In the genomic region with DNA sequence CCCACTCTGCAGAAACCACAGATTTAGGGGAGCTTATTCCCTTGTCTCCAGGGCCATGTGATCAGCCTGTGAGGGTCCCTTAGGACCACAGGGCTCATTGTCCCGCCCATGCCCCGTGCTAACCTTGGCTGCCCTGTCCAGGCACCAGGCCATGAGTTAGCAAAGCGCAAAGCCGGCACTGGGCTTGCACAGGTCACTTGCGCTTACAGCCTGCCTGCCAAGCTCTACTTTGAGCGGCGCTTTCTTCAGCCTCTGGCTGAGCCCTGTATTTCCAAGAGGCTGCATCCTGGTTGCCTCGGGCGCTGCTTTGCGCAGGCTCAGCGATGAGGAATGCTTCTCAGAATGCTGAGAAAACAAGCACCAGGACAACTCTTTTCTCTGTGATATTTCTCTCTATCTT, we compare ENCODE assay signal across 13 cellular contexts.
DNase-seq lines count a peak whose midpoint lies in the region; ATAC-seq and TF ChIP-seq lines count a peak whose summit lies in the region.
"Had no signal": no experiment of that assay in that cellular context is flagged by ENCODE, and none has a peak within 500 bp of the region (broad histone marks: within the 10 kb centered on the region; RNA-seq: fewer than 3 reads in every experiment).

No MANE protein-coding gene starts in this region.

- no peak for ATAC-seq in CD4-positive, alpha-beta T cell (ENCODE audit: poor library complexity)

- H3K4me3 ChIP-seq in A673 (ENCODE audit: low read depth, low read length, poor library complexity, severe bottlenecking) (no peak overlapping the region), fibroblast of mammary gland (ENCODE audit: control insufficient read depth, low read depth, low read length) (peak overlapping the region; percentile 30)
- H3K4me3 ChIP-seq: thyroid gland had no signal

- H3K4me1 Mint-ChIP-seq in mesothelial cell of epicardium: peaks cover 13% of the 10 kb centered on the region
- no peaks in the 10 kb centered on the region for H3K4me1 Mint-ChIP-seq in CD4-positive, alpha-beta T cell (ENCODE audit: low read depth)

- peaks cover 27% of the 10 kb centered on the region for H3K4me1 ChIP-seq in A673 (ENCODE audit: insufficient read depth, low read length, poor library complexity, severe bottlenecking)
- H3K4me1 ChIP-seq: thyroid gland had no signal

- H3K4me3 Mint-ChIP-seq in mesothelial cell of epicardium: peak overlapping the region; percentile 57
- H3K4me3 Mint-ChIP-seq in CD4-positive, alpha-beta T cell: no peak overlapping the region
- H3K4me3 Mint-ChIP-seq: activated B cell treated with CpG ODN at 0.5 μM for 24 hours had no signal

- no peaks in the 10 kb centered on the region for H3K27me3 ChIP-seq in A673 (replicated peaks; ENCODE audit: insufficient read depth, low read depth, low read length, poor library complexity)
- H3K27me3 ChIP-seq in CD4-positive, alpha-beta T cell (ENCODE audit: control insufficient read depth, insufficient read depth, low read length): no peaks in the 10 kb centered on the region
- H3K27me3 ChIP-seq: thyroid gland had no signal

- no peaks in the 10 kb centered on the region for H3K9me3 ChIP-seq in A673 (ENCODE audit: low read depth, low read length, poor library complexity, severe bottlenecking)
- no peaks in the 10 kb centered on the region for H3K9me3 ChIP-seq in CD4-positive, alpha-beta T cell (ENCODE audit: control insufficient read depth, low read length)
- H3K9me3 ChIP-seq: thyroid gland had no signal

- H3K36me3 ChIP-seq in A673 (ENCODE audit: insufficient read depth, low read length, poor library complexity, severe bottlenecking): no peaks in the 10 kb centered on the region
- H3K36me3 ChIP-seq: thyroid gland had no signal

- intact Hi-C loops in A673 (cut with micrococcal nuclease; ENCODE audit: unreplicated experiment): no loop called here
- intact Hi-C loops in CD4-positive, alpha-beta T cell (cut with DNase I, micrococcal nuclease): no loop called here

- H3K36me3 Mint-ChIP-seq in mesothelial cell of epicardium: no peaks in the 10 kb centered on the region
- H3K36me3 Mint-ChIP-seq in CD4-positive, alpha-beta T cell (ENCODE audit: low read depth): no peaks in the 10 kb centered on the region

- POLR2A ChIA-PET in A673 (lab: Charles Lee; ENCODE audit: low non-redundant PET): no interaction called here
- POLR2A ChIA-PET in CD4-positive, alpha-beta T cell (lab: Charles Lee): no interaction called here

- no TSS peak for BruUV-seq in A673 (replicated peaks; lab: Mats Ljungman, UMichigan)

- no peak for TF ChIP-seq CTCF in A673 (conservative IDR thresholded peaks at IDR 0.05; ENCODE audit: low read depth, low read length)
- no peak for TF ChIP-seq CTCF in fibroblast of mammary gland (conservative IDR thresholded peaks at IDR 0.05; ENCODE audit: control insufficient read depth, insufficient read depth, low read depth, low read length)
- TF ChIP-seq CTCF in mesothelial cell of epicardium (IDR thresholded peaks at IDR 0.05; ENCODE audit: unreplicated experiment): no peak
- TF ChIP-seq CTCF in CD4-positive, alpha-beta T cell (IDR thresholded peaks at IDR 0.05): no peak

- no peaks in the 10 kb centered on the region for H3K27me3 Mint-ChIP-seq in mesothelial cell of epicardium (ENCODE audit: low read depth)
- H3K27me3 Mint-ChIP-seq in CD4-positive, alpha-beta T cell: peaks cover 5% of the 10 kb centered on the region
- H3K27me3 Mint-ChIP-seq: activated B cell treated with CpG ODN at 0.5 μM for 24 hours had no signal

- DNase-seq in A673 (ENCODE audit: low spot score) (no peak), RPMI7951 (ENCODE audit: low read depth) (peak; percentile 84), fibroblast of mammary gland (ENCODE audit: low read depth) (peak; percentile 56), mesothelial cell of epicardium (ENCODE audit: low spot score in 2 of 2, unreplicated experiment in 2 of 2) (peak in 1 of 2 experiments; percentile 61), COLO668 (lab: John Stamatoyannopoulos, UW; ENCODE audit: unreplicated experiment) (no peak), NCI-H1092 (lab: John Stamatoyannopoulos, UW) (no peak)
- DNase-seq in stimulated activated CD4-positive, alpha-beta T cell treated with anti-CD3 and anti-CD28 coated beads, Interleukin-1b, Interleukin-23, amount 100 ng/mL, for 48 hours: no peak
- no peak for DNase-seq in CD4-positive, alpha-beta T cell
- DNase-seq: ACHN, activated B cell treated with CpG ODN at 0.5 μM for 24 hours, NCI-H1694, NCI-H82, thyroid gland had no signal

- peak overlapping the region; percentile 68 for H3K27ac ChIP-seq in A673 (ENCODE audit: low read depth, low read length, poor library complexity, severe bottlenecking)
- H3K27ac ChIP-seq in CD4-positive, alpha-beta T cell (ENCODE audit: low read depth, low read length): no peak overlapping the region

- peak overlapping the region; percentile 74 for H3K27ac Mint-ChIP-seq in mesothelial cell of epicardium
- no peak overlapping the region for H3K27ac Mint-ChIP-seq in CD4-positive, alpha-beta T cell
- H3K27ac Mint-ChIP-seq: activated B cell treated with CpG ODN at 0.5 μM for 24 hours had no signal

- peaks cover 13% of the 10 kb centered on the region for H3K9me3 Mint-ChIP-seq in mesothelial cell of epicardium
- H3K9me3 Mint-ChIP-seq in CD4-positive, alpha-beta T cell: peaks cover 6% of the 10 kb centered on the region

- CTCF ChIA-PET in A673 (lab: Charles Lee): no interaction called here
- CTCF ChIA-PET in CD4-positive, alpha-beta T cell (lab: Charles Lee): no interaction called here

Comparison
In these comparisons a context has a peak if more than half of its experiments do, and no peak if none do; other contexts are left out.
1. DNase-seq: peak in RPMI7951 (single experiment) and fibroblast of mammary gland (single experiment); none in A673 (single experiment), COLO668 (single experiment), stimulated activated CD4-positive, alpha-beta T cell treated with anti-CD3 and anti-CD28 coated beads, Interleukin-1b, Interleukin-23, amount 100 ng/mL, for 48 hours (single experiment), CD4-positive, alpha-beta T cell (0 of 10) and NCI-H1092 (single experiment).